In genomic region chr1:45971335-45971734, GRCh38 we compare ENCODE assay signal across 15 cellular contexts.
DNase-seq lines count a peak whose midpoint lies in the region; ATAC-seq and TF ChIP-seq lines count a peak whose summit lies in the region.
"Had no signal": no experiment of that assay in that cellular context is flagged by ENCODE, and none has a peak within 500 bp of the region (broad histone marks: within the 10 kb centered on the region; RNA-seq: fewer than 3 reads in every experiment).

No MANE protein-coding gene starts in this region.

- peaks cover 14% of the 10 kb centered on the region for H3K36me3 Mint-ChIP-seq in endothelial cell (ENCODE audit: low read depth, unreplicated experiment)

- no peaks in the 10 kb centered on the region for H3K27me3 ChIP-seq in left ventricle myocardium inferior (ENCODE audit: low read depth)
- no peaks in the 10 kb centered on the region for H3K27me3 ChIP-seq in right atrium auricular region
- H3K27me3 ChIP-seq in mucosa of rectum (ENCODE audit: control insufficient read depth in 2 of 2, insufficient read depth in 2 of 2, low read length in 2 of 2) = no peaks in the 10 kb centered on the region
- H3K27me3 ChIP-seq: BLaER1 treated with 17β-estradiol and CSF1 and Interleukin-3, amounts not matched to agents 10 nM and 100 nM had no signal

- H3K27ac ChIP-seq in left ventricle myocardium inferior (replicated peaks) = peak overlapping the region; percentile 49
- H3K27ac ChIP-seq in right atrium auricular region = no peak overlapping the region
- H3K27ac ChIP-seq in mucosa of rectum (ENCODE audit: low read depth in 2 of 2, low read length in 2 of 2) = peak overlapping the region; percentile 82 to 95
- no peak overlapping the region for H3K27ac ChIP-seq in OCI-LY7 (ENCODE audit: low read depth, low read length, poor library complexity, severe bottlenecking)
- H3K27ac ChIP-seq: BLaER1 treated with 17β-estradiol and CSF1 and Interleukin-3, amounts not matched to agents 10 nM and 100 nM; HL-60 had no signal

- no peaks in the 10 kb centered on the region for H3K9me3 ChIP-seq in left ventricle myocardium inferior (replicated peaks)
- no peaks in the 10 kb centered on the region for H3K9me3 ChIP-seq in right atrium auricular region
- H3K9me3 ChIP-seq in mucosa of rectum (ENCODE audit: control insufficient read depth in 2 of 2, low read length in 2 of 2) = no peaks in the 10 kb centered on the region
- H3K9me3 ChIP-seq in OCI-LY7 (ENCODE audit: low read length) = 0 out of 2 replicates have a peak, but pooled peaks cover 3% of the 10 kb centered on the region

- no peak overlapping the region for H3K4me2 ChIP-seq in OCI-LY7 (ENCODE audit: low read length)
- H3K4me2 ChIP-seq: BLaER1 treated with 17β-estradiol and CSF1 and Interleukin-3, amounts not matched to agents 10 nM and 100 nM had no signal

- no peaks in the 10 kb centered on the region for H3K27me3 Mint-ChIP-seq in endothelial cell (ENCODE audit: unreplicated experiment)
- H3K27me3 Mint-ChIP-seq: CD4-positive, alpha-beta T cell had no signal

- no peak for TF ChIP-seq CTCF in left ventricle myocardium inferior (IDR thresholded peaks at IDR 0.05; ENCODE audit: borderline replicate concordance)
- no peak for TF ChIP-seq CTCF in right atrium auricular region (IDR thresholded peaks at IDR 0.05)
- TF ChIP-seq CTCF in endothelial cell (IDR thresholded peaks at IDR 0.05; ENCODE audit: unreplicated experiment) = no peak
- TF ChIP-seq CTCF in OCI-LY7 (conservative IDR thresholded peaks at IDR 0.05; ENCODE audit: low read length) = no peak

- CTCF ChIA-PET in OCI-LY7 (lab: Charles Lee; ENCODE audit: unreplicated experiment) = no interaction called here

- POLR2A ChIA-PET in OCI-LY7 (lab: Charles Lee) = interaction anchor here (2.4 kb wide), 1 partner anchor 30 kb away, joined by 6 read pairs; no protein-coding TSS in a partner anchor

- H3K4me3 ChIP-seq in left ventricle myocardium inferior = no peak overlapping the region
- no peak overlapping the region for H3K4me3 ChIP-seq in right atrium auricular region
- no peak overlapping the region for H3K4me3 ChIP-seq in mucosa of rectum (ENCODE audit: low read length in 2 of 2)
- no peak overlapping the region for H3K4me3 ChIP-seq in OCI-LY7 (ENCODE audit: low read depth, low read length, poor library complexity, severe bottlenecking)
- H3K4me3 ChIP-seq: BLaER1 treated with 17β-estradiol and CSF1 and Interleukin-3, amounts not matched to agents 10 nM and 100 nM had no signal

- ATAC-seq in HG03354 (IDR thresholded peaks at IDR 0.05; ENCODE audit: poor library complexity, severe bottlenecking, unreplicated experiment) (no peak), GM19463 (IDR thresholded peaks at IDR 0.05; ENCODE audit: unreplicated experiment) (no peak)

- H3K4me1 ChIP-seq in left ventricle myocardium inferior (peaks cover 25% of the 10 kb centered on the region), right atrium auricular region (peaks cover 0 to 7% of the 10 kb centered on the region in 2 donors), mucosa of rectum (ENCODE audit: control insufficient read depth in 2 of 2, insufficient read depth in 2 of 2, low read length in 2 of 2) (peaks cover 26 to 54% of the 10 kb centered on the region in 2 donors), OCI-LY7 (ENCODE audit: insufficient read depth, low read length, poor library complexity, severe bottlenecking) (no peaks in the 10 kb centered on the region)

- H4K20me1 ChIP-seq in OCI-LY7 (ENCODE audit: insufficient read depth, low read length) = no peaks in the 10 kb centered on the region
- H4K20me1 ChIP-seq: BLaER1 treated with 17β-estradiol and CSF1 and Interleukin-3, amounts not matched to agents 10 nM and 100 nM had no signal

- H3K27ac Mint-ChIP-seq in endothelial cell (ENCODE audit: unreplicated experiment) = no peak overlapping the region
- H3K27ac Mint-ChIP-seq: CD4-positive, alpha-beta T cell; HFFc6 had no signal

- no peak for DNase-seq in left ventricle myocardium inferior
- DNase-seq in right atrium auricular region (ENCODE audit: low spot score) = no peak
- no peak for DNase-seq in endothelial cell (ENCODE audit: low spot score)
- no peak for DNase-seq in OCI-LY7 (ENCODE audit: low spot score)
- DNase-seq: ACHN; Calu3; CD4-positive, alpha-beta T cell; DMS 273 treated with DMSO at 0.1 percent for 48 hours; HCEC 1CT; HFFc6 had no signal

- no peaks in the 10 kb centered on the region for H3K9me2 ChIP-seq in OCI-LY7 (ENCODE audit: insufficient read depth, low read length)

- peak overlapping the region; percentile 63 for H3K4me3 Mint-ChIP-seq in endothelial cell (ENCODE audit: unreplicated experiment)
- H3K4me3 Mint-ChIP-seq: CD4-positive, alpha-beta T cell; HFFc6 had no signal

- no peak overlapping the region for H2AFZ ChIP-seq in OCI-LY7 (ENCODE audit: low read length)

- H3K79me2 ChIP-seq in OCI-LY7 (ENCODE audit: insufficient read depth, low read depth, low read length) = no peaks in the 10 kb centered on the region

- no peaks in the 10 kb centered on the region for H3K9me3 Mint-ChIP-seq in endothelial cell (ENCODE audit: unreplicated experiment)
- H3K9me3 Mint-ChIP-seq: CD4-positive, alpha-beta T cell; HFFc6 had no signal

- H3K9ac ChIP-seq in mucosa of rectum (ENCODE audit: low read depth in 1 of 2, low read length in 2 of 2) = no peak overlapping the region
- H3K9ac ChIP-seq: BLaER1 treated with 17β-estradiol and CSF1 and Interleukin-3, amounts not matched to agents 10 nM and 100 nM had no signal

- intact Hi-C loops in left ventricle myocardium inferior (cut with micrococcal nuclease) (no loop called here), OCI-LY7 (cut with micrococcal nuclease; ENCODE audit: unreplicated experiment) (no loop called here)

- H3K36me3 ChIP-seq in left ventricle myocardium inferior (peaks cover 17% of the 10 kb centered on the region), right atrium auricular region (peaks cover 18% of the 10 kb centered on the region), mucosa of rectum (ENCODE audit: control insufficient read depth in 2 of 2, insufficient read depth in 2 of 2, low read length in 2 of 2) (peaks cover 2 to 6% of the 10 kb centered on the region in 2 donors), OCI-LY7 (ENCODE audit: insufficient read depth, low read length) (peaks cover 56% of the 10 kb centered on the region)

- H3K4me1 Mint-ChIP-seq in endothelial cell (ENCODE audit: unreplicated experiment) = no peaks in the 10 kb centered on the region

- BruUV-seq in OCI-LY7 (replicated peaks; lab: Mats Ljungman, UMichigan) = no TSS peak

Comparison
In these comparisons a context has a peak if more than half of its experiments do, and no peak if none do; other contexts are left out.
1. H3K27ac ChIP-seq: peak in left ventricle myocardium inferior (single experiment) and mucosa of rectum (2 of 2); none in right atrium auricular region (0 of 2) and OCI-LY7 (single experiment).